In genomic region chr9:84002344-84002743, GRCh38 we compare ENCODE assay signal across 10 cellular contexts. TPM values are rescaled to one million over a fixed set of nuclear protein-coding genes. Genes with fewer than 3 reads are reported as not detected.
DNase-seq lines count a peak whose midpoint lies in the region; ATAC-seq and TF ChIP-seq lines count a peak whose summit lies in the region.
"Had no signal": no experiment of that assay in that cellular context is flagged by ENCODE, and none has a peak within 500 bp of the region (broad histone marks: within the 10 kb centered on the region; RNA-seq: fewer than 3 reads in every experiment).

No MANE protein-coding gene starts in this region.

- H4K20me1 ChIP-seq in IMR-90 (ENCODE audit: insufficient read depth, low read length), result no peaks in the 10 kb centered on the region

- peak overlapping the region; percentile 97 for H3K4me2 ChIP-seq in IMR-90 (ENCODE audit: low read depth, low read length)

- DNase-seq in IMR-90 (peak; percentile 17), kidney tubule cell (ENCODE audit: low spot score) (peak; percentile 34), DMS 273 treated with DMSO at 0.1 percent for 48 hours (lab: John Stamatoyannopoulos, UW) (no peak), HK-2 (ENCODE audit: unreplicated experiment) (no peak), NCI-H2029 (lab: John Stamatoyannopoulos, UW) (no peak)
- DNase-seq in activated CD4-positive, alpha-beta T cell treated with anti-CD3 and anti-CD28 coated beads, Interleukin-2, amount 50 U/mL, for 4 hours, result no peak
- DNase-seq: activated gamma-delta T cell treated with Interleukin-2 at 50 U/mL for 16 hours, head of caudate nucleus had no signal

- ATAC-seq in GM18505 (IDR thresholded peaks at IDR 0.05; ENCODE audit: unreplicated experiment) (peak; percentile 70), GM21529 (IDR thresholded peaks at IDR 0.05; ENCODE audit: unreplicated experiment) (peak; percentile 75), IMR-90 (ENCODE audit: low read depth) (peak; percentile 61; the same call in 1 of the 2 replicates)

- in situ Hi-C loops in IMR-90 (cut with MboI; ENCODE audit: low sequenced_read_pairs), result no loop called here

- dilution Hi-C loops in IMR-90 (cut with HindIII; ENCODE audit: low sequenced_read_pairs, unreplicated experiment), result no loop called here

- peaks cover 8% of the 10 kb centered on the region in 2 experiments for H3K79me1 ChIP-seq in IMR-90 (ENCODE audit: low read depth in 1 of 2, low read length in 2 of 2)

- no peak overlapping the region for H3K23ac ChIP-seq in IMR-90 (ENCODE audit: low read depth, low read length)

- no peak overlapping the region for H2BK5ac ChIP-seq in IMR-90 (ENCODE audit: low read depth, low read length, poor library complexity, severe bottlenecking)

- H3K27ac ChIP-seq in IMR-90 (ENCODE audit: insufficient read depth, low read length), result no peak overlapping the region; the same call in 1 of the 2 replicates

- H2BK20ac ChIP-seq in IMR-90 (ENCODE audit: low read depth, low read length), result no peak overlapping the region

- TF ChIP-seq POLR2A in GM18505 (IDR thresholded peaks at IDR 0.05; ENCODE audit: borderline replicate concordance, extremely low read depth, insufficient read depth, insufficient read length) (no peak), IMR-90 (IDR thresholded peaks at IDR 0.05; ENCODE audit: low read depth, low read length) (no peak)

- POLR2A ChIA-PET in IMR-90 (lab: Charles Lee; ENCODE audit: unreplicated experiment), result no interaction called here

- no peaks in the 10 kb centered on the region for H3K36me3 ChIP-seq in IMR-90 (ENCODE audit: control insufficient read depth, insufficient read depth, low read length)

- no peaks in the 10 kb centered on the region for H3K9me3 ChIP-seq in IMR-90 (ENCODE audit: control insufficient read depth, insufficient read depth, low read length)

- H3K4ac ChIP-seq in IMR-90 (ENCODE audit: low read depth, low read length), result no peak overlapping the region

- no peak for TF ChIP-seq RAD21 in IMR-90 (IDR thresholded peaks at IDR 0.05; ENCODE audit: low read length)

- TF ChIP-seq CTCF in IMR-90 (conservative IDR thresholded peaks at IDR 0.05; ENCODE audit: low read depth, low read length), result no peak

- no peak overlapping the region for H2AK5ac ChIP-seq in IMR-90 (ENCODE audit: low read depth, low read length)

- peak overlapping the region; percentile 6; the same call in 1 of the 2 replicates for H3K18ac ChIP-seq in IMR-90 (ENCODE audit: low read depth, low read length)

- no peak overlapping the region for H2BK15ac ChIP-seq in IMR-90 (ENCODE audit: low read depth, low read length)

- no peak overlapping the region for H3K9ac ChIP-seq in IMR-90 (ENCODE audit: low read depth, low read length)

- H4K91ac ChIP-seq in IMR-90 (ENCODE audit: insufficient read depth, low read depth, low read length), result no peak overlapping the region

- no peak overlapping the region for H3K56ac ChIP-seq in IMR-90 (ENCODE audit: extremely low read depth, insufficient read depth, low read length)

- H3K4me3 ChIP-seq in IMR-90 (ENCODE audit: insufficient read depth, low read depth, low read length), result no peak overlapping the region

- CTCF ChIA-PET in IMR-90 (lab: Yijun Ruan, JAX), result interaction anchor here (0.7 to 1.1 kb wide), 2 partner anchors 8 to 139 kb away, joined by 3 read pairs; no protein-coding TSS in a partner anchor

- H2BK120ac ChIP-seq in IMR-90 (ENCODE audit: low read depth, low read length), result no peak overlapping the region

- no peak overlapping the region for H2AK9ac ChIP-seq in IMR-90 (replicated peaks; ENCODE audit: low read depth, low read length, poor library complexity)

- H3K14ac ChIP-seq in IMR-90 (replicated peaks; ENCODE audit: low read depth, low read length), result no peak overlapping the region

- no peaks in the 10 kb centered on the region for H3K9me1 ChIP-seq in IMR-90 (ENCODE audit: insufficient read depth, low read length)

- H4K5ac ChIP-seq in IMR-90 (ENCODE audit: low read depth, low read length), result peak overlapping the region; percentile 2

- no TSS peak for BruUV-seq in IMR-90 (replicated peaks; lab: Mats Ljungman, UMichigan)

- no peak overlapping the region for H2AFZ ChIP-seq in IMR-90 (replicated peaks; ENCODE audit: low read length, poor library complexity)

- intact Hi-C loops in IMR-90 (cut with micrococcal nuclease), result no loop called here

- H3K4me1 ChIP-seq in IMR-90 (ENCODE audit: control insufficient read depth, insufficient read depth, low read length), result peaks cover 2% of the 10 kb centered on the region; the same call in 1 of the 2 replicates

- H4K8ac ChIP-seq in IMR-90 (ENCODE audit: low read depth in 2 of 2, low read length in 2 of 2), result no peak overlapping the region

- H3K27me3 ChIP-seq in IMR-90 (ENCODE audit: control insufficient read depth, insufficient read depth, low read length), result no peaks in the 10 kb centered on the region

TF ChIP-seq in IMR-90, 13 proteins besides CTCF, POLR2A, EP300 and RAD21:
- no peak for TF ChIP-seq RCOR1 (IDR thresholded peaks at IDR 0.05; ENCODE audit: insufficient replicate concordance, low read length)
- TF ChIP-seq MXI1 (IDR thresholded peaks at IDR 0.05; ENCODE audit: borderline replicate concordance, low read depth, low read length), result no peak
- TF ChIP-seq CHD1 (IDR thresholded peaks at IDR 0.05; ENCODE audit: low read depth, low read length), result no peak
- no peak for TF ChIP-seq NFE2L2 (IDR thresholded peaks at IDR 0.05; ENCODE audit: low read depth, low read length)

RNA-seq across cellular contexts. Expression of gene RMI1, which starts 21.7 kb away (rescaled TPM):
- total RNA-seq in IMR-90 (2012; rRNA removed), result 6.8 and 12.8 TPM in 2 replicates
- polyA plus RNA-seq in IMR-90 (2012; rRNA removed), result 2.7 and 4.4 TPM in 2 replicates
- polyA plus RNA-seq in IMR-90 (2012; cell fraction: cytosol; rRNA removed), result 0.38 and 0.65 TPM in 2 replicates
- 0.11 and 1.7 TPM in 2 replicates for polyA plus RNA-seq in IMR-90 (2012; cell fraction: nucleus; rRNA removed; ENCODE audit: low replicate concordance)

RNA-seq across cellular contexts. Expression of gene HNRNPK, which starts 22.3 kb away (rescaled TPM):
- 422 and 601 TPM in 2 replicates for total RNA-seq in IMR-90 (2012; rRNA removed)
- polyA plus RNA-seq in IMR-90 (2012; rRNA removed), result 419 and 458 TPM in 2 replicates
- polyA plus RNA-seq in IMR-90 (2012; cell fraction: cytosol; rRNA removed), result 149 and 205 TPM in 2 replicates
- polyA plus RNA-seq in IMR-90 (2012; cell fraction: nucleus; rRNA removed; ENCODE audit: low replicate concordance), result 124 and 330 TPM in 2 replicates

Comparison
In these comparisons a context has a peak if more than half of its experiments do, and no peak if none do; other contexts are left out.
1. DNase-seq: peak in IMR-90 (single experiment) and kidney tubule cell (single experiment); none in DMS 273 treated with DMSO at 0.1 percent for 48 hours (single experiment), HK-2 (single experiment), activated CD4-positive, alpha-beta T cell treated with anti-CD3 and anti-CD28 coated beads, Interleukin-2, amount 50 U/mL, for 4 hours (0 of 2) and NCI-H2029 (single experiment).
2. Peak in every context shown above with its lines, with median percentiles within 50 percentile points of each other: ATAC-seq.